In genomic region chr6:25652007-25652515, GRCh38 we compare ENCODE assay signal across 1 cellular context.
TF ChIP-seq lines count a peak whose summit lies in the region.

Gene SCGN (plus strand): TSS chr6:25652215. CDS start chr6:25652404, 189 bp downstream.

TF ChIP-seq in HepG2, 621 proteins besides CTCF, POLR2A, EP300 and RAD21 (continued from another document and continues in another):
- peak; percentile 95 for TF ChIP-seq ZNF407 (CRISPR knock-in tag; IDR thresholded peaks at IDR 0.05; ENCODE audit: not compliant biosample characterization)
- TF ChIP-seq SMC3 (IDR thresholded peaks at IDR 0.05; ENCODE audit: low read length), result no peak
- TF ChIP-seq SP140L (CRISPR knock-in tag; IDR thresholded peaks at IDR 0.05; ENCODE audit: borderline replicate concordance), result peak; percentile 99; the same call in 1 of the 2 replicates
- TF ChIP-seq FOXM1 (CRISPR knock-in tag; IDR thresholded peaks at IDR 0.05), result no peak
- TF ChIP-seq, protein P1, sequence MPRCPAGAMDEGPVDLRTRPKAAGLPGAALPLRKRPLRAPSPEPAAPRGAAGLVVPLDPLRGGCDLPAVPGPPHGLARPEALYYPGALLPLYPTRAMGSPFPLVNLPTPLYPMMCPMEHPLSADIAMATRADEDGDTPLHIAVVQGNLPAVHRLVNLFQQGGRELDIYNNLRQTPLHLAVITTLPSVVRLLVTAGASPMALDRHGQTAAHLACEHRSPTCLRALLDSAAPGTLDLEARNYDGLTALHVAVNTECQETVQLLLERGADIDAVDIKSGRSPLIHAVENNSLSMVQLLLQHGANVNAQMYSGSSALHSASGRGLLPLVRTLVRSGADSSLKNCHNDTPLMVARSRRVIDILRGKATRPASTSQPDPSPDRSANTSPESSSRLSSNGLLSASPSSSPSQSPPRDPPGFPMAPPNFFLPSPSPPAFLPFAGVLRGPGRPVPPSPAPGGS (CRISPR knock-in tag; IDR thresholded peaks at IDR 0.05), result peak; percentile 95
- TF ChIP-seq ZSCAN5A (CRISPR knock-in tag; IDR thresholded peaks at IDR 0.05; ENCODE audit: borderline replicate concordance), result peak; percentile 61; the same call in 1 of the 2 replicates
- TF ChIP-seq SRF (IDR thresholded peaks at IDR 0.05; ENCODE audit: low read depth, low read length), result no peak
- peak; percentile 80 for TF ChIP-seq IKZF4 (CRISPR knock-in tag; IDR thresholded peaks at IDR 0.05; ENCODE audit: borderline replicate concordance, low read depth, not compliant biosample characterization)
- peak; percentile 87 for TF ChIP-seq JARID2 (CRISPR knock-in tag; IDR thresholded peaks at IDR 0.05; ENCODE audit: insufficient replicate concordance)
- TF ChIP-seq, protein P2, sequence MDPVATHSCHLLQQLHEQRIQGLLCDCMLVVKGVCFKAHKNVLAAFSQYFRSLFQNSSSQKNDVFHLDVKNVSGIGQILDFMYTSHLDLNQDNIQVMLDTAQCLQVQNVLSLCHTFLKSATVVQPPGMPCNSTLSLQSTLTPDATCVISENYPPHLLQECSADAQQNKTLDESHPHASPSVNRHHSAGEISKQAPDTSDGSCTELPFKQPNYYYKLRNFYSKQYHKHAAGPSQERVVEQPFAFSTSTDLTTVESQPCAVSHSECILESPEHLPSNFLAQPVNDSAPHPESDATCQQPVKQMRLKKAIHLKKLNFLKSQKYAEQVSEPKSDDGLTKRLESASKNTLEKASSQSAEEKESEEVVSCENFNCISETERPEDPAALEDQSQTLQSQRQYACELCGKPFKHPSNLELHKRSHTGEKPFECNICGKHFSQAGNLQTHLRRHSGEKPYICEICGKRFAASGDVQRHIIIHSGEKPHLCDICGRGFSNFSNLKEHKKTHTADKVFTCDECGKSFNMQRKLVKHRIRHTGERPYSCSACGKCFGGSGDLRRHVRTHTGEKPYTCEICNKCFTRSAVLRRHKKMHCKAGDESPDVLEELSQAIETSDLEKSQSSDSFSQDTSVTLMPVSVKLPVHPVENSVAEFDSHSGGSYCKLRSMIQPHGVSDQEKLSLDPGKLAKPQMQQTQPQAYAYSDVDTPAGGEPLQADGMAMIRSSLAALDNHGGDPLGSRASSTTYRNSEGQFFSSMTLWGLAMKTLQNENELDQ (CRISPR knock-in tag; IDR thresholded peaks at IDR 0.05; ENCODE audit: borderline replicate concordance), result peak; percentile 97
- TF ChIP-seq ZMYM4 (CRISPR knock-in tag; IDR thresholded peaks at IDR 0.05), result peak; percentile 84
- TF ChIP-seq, protein P3, sequence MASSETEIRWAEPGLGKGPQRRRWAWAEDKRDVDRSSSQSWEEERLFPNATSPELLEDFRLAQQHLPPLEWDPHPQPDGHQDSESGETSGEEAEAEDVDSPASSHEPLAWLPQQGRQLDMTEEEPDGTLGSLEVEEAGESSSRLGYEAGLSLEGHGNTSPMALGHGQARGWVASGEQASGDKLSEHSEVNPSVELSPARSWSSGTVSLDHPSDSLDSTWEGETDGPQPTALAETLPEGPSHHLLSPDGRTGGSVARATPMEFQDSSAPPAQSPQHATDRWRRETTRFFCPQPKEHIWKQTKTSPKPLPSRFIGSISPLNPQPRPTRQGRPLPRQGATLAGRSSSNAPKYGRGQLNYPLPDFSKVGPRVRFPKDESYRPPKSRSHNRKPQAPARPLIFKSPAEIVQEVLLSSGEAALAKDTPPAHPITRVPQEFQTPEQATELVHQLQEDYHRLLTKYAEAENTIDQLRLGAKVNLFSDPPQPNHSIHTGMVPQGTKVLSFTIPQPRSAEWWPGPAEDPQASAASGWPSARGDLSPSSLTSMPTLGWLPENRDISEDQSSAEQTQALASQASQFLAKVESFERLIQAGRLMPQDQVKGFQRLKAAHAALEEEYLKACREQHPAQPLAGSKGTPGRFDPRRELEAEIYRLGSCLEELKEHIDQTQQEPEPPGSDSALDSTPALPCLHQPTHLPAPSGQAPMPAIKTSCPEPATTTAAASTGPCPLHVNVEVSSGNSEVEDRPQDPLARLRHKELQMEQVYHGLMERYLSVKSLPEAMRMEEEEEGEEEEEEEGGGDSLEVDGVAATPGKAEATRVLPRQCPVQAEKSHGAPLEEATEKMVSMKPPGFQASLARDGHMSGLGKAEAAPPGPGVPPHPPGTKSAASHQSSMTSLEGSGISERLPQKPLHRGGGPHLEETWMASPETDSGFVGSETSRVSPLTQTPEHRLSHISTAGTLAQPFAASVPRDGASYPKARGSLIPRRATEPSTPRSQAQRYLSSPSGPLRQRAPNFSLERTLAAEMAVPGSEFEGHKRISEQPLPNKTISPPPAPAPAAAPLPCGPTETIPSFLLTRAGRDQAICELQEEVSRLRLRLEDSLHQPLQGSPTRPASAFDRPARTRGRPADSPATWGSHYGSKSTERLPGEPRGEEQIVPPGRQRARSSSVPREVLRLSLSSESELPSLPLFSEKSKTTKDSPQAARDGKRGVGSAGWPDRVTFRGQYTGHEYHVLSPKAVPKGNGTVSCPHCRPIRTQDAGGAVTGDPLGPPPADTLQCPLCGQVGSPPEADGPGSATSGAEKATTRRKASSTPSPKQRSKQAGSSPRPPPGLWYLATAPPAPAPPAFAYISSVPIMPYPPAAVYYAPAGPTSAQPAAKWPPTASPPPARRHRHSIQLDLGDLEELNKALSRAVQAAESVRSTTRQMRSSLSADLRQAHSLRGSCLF (CRISPR knock-in tag; IDR thresholded peaks at IDR 0.05; ENCODE audit: borderline replicate concordance), result peak; percentile 95; the same call in 1 of the 2 replicates
- 0 out of 2 replicates have a peak, but pooled peaks have one; percentile 68 for TF ChIP-seq CERS6 (CRISPR knock-in tag; IDR thresholded peaks at IDR 0.05)
- no peak for TF ChIP-seq SNAPC5 (CRISPR knock-in tag; IDR thresholded peaks at IDR 0.05; ENCODE audit: borderline replicate concordance)
- TF ChIP-seq ZNF431 (CRISPR knock-in tag; IDR thresholded peaks at IDR 0.05; ENCODE audit: borderline replicate concordance, low read depth), result peak; percentile 47; the same call in 1 of the 2 replicates
- peak; percentile 74; the same call in 1 of the 2 replicates for TF ChIP-seq ZNF724P (CRISPR knock-in tag; IDR thresholded peaks at IDR 0.05; ENCODE audit: borderline replicate concordance)
- TF ChIP-seq CAMTA2 (CRISPR knock-in tag; IDR thresholded peaks at IDR 0.05; ENCODE audit: borderline replicate concordance), result peak; percentile 89; the same call in 1 of the 2 replicates
- no peak for TF ChIP-seq PAWR (CRISPR knock-in tag; IDR thresholded peaks at IDR 0.05; ENCODE audit: borderline replicate concordance)
- no peak for TF ChIP-seq ZNF576 (CRISPR knock-in tag; IDR thresholded peaks at IDR 0.05)
- TF ChIP-seq ZBTB3 (CRISPR knock-in tag; IDR thresholded peaks at IDR 0.05; ENCODE audit: borderline replicate concordance, low read depth), result 0 out of 2 replicates have a peak, but pooled peaks have one; percentile 66
- no peak for TF ChIP-seq PLRG1 (conservative IDR thresholded peaks at IDR 0.05)
- peak; percentile 99 for TF ChIP-seq ZNF792 (CRISPR knock-in tag; IDR thresholded peaks at IDR 0.05)
- peak; percentile 97 for TF ChIP-seq KLF11 (CRISPR knock-in tag; IDR thresholded peaks at IDR 0.05)
- TF ChIP-seq SOX13 (IDR thresholded peaks at IDR 0.05), result no peak
- peak in 1 of 2 experiments; percentile 76; a peak in 2 of 4 replicates for TF ChIP-seq SOX13 (CRISPR knock-in tag; conservative IDR thresholded peaks at IDR 0.05 in 1 of 2, IDR thresholded peaks at IDR 0.05 in 1 of 2)
- no peak for TF ChIP-seq TBL1XR1 (IDR thresholded peaks at IDR 0.05; ENCODE audit: borderline replicate concordance, low read length, partially characterized antibody)
- TF ChIP-seq ZNF12 (CRISPR knock-in tag; IDR thresholded peaks at IDR 0.05), result peak; percentile 92
- TF ChIP-seq HMGA1 (CRISPR knock-in tag; conservative IDR thresholded peaks at IDR 0.05), result no peak
- no peak; the same call in 1 of the 2 replicates for TF ChIP-seq ZFYVE20 (CRISPR knock-in tag; IDR thresholded peaks at IDR 0.05; ENCODE audit: borderline replicate concordance, low read depth)
- peak; percentile 89 for TF ChIP-seq SIX4 (CRISPR knock-in tag; IDR thresholded peaks at IDR 0.05)
- TF ChIP-seq ZSCAN25 (CRISPR knock-in tag; IDR thresholded peaks at IDR 0.05), result peak; percentile 79; the same call in 1 of the 2 replicates
- TF ChIP-seq, protein P4, sequence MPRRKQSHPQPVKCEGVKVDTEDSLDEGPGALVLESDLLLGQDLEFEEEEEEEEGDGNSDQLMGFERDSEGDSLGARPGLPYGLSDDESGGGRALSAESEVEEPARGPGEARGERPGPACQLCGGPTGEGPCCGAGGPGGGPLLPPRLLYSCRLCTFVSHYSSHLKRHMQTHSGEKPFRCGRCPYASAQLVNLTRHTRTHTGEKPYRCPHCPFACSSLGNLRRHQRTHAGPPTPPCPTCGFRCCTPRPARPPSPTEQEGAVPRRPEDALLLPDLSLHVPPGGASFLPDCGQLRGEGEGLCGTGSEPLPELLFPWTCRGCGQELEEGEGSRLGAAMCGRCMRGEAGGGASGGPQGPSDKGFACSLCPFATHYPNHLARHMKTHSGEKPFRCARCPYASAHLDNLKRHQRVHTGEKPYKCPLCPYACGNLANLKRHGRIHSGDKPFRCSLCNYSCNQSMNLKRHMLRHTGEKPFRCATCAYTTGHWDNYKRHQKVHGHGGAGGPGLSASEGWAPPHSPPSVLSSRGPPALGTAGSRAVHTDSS (CRISPR knock-in tag; conservative IDR thresholded peaks at IDR 0.05), result no peak
- peak; percentile 99 for TF ChIP-seq ZNF256 (CRISPR knock-in tag; conservative IDR thresholded peaks at IDR 0.05)
- TF ChIP-seq ONECUT2 (CRISPR knock-in tag; IDR thresholded peaks at IDR 0.05), result peak; percentile 76
- no peak; the same call in 1 of the 2 replicates for TF ChIP-seq HNF4A (CRISPR knock-in tag; IDR thresholded peaks at IDR 0.05)
